Comparison of ENCODE assay signal across 12 cellular contexts in genomic region chr9:104775574-104775936, GRCh38. TPM values are rescaled to one million over a fixed set of nuclear protein-coding genes. Genes with fewer than 3 reads are reported as not detected.
DNase-seq lines count a peak whose midpoint lies in the region; ATAC-seq, FAIRE-seq and TF ChIP-seq lines count a peak whose summit lies in the region.
"Had no signal": no experiment of that assay in that cellular context is flagged by ENCODE, and none has a peak within 500 bp of the region (broad histone marks: within the 10 kb centered on the region; RNA-seq: fewer than 3 reads in every experiment).

No MANE protein-coding gene starts in this region.

- no peaks in the 10 kb centered on the region for H3K27me3 ChIP-seq in psoas muscle (ENCODE audit: insufficient read depth in 3 of 3, low read length in 2 of 3)
- H3K27me3 ChIP-seq: uterus had no signal

- H3K4me1 ChIP-seq in psoas muscle: peaks cover 52% of the 10 kb centered on the region
- H3K4me1 ChIP-seq: uterus had no signal

- peak overlapping the region; percentile 52 for H3K4me3 ChIP-seq in psoas muscle
- H3K4me3 ChIP-seq: uterus had no signal

- TF ChIP-seq CTCF in psoas muscle (IDR thresholded peaks at IDR 0.05): no peak

- H3K27ac ChIP-seq in psoas muscle: peak overlapping the region; percentile 81
- H3K27ac ChIP-seq: uterus had no signal

- ATAC-seq in GM19023 (IDR thresholded peaks at IDR 0.05; ENCODE audit: unreplicated experiment): peak; percentile 63
- peak; percentile 79 for ATAC-seq in HG02610 (IDR thresholded peaks at IDR 0.05; ENCODE audit: unreplicated experiment)
- peak; percentile 66 for ATAC-seq in HG03520 (IDR thresholded peaks at IDR 0.05; ENCODE audit: unreplicated experiment)
- peak; percentile 13 to 28 (median 20) for ATAC-seq in psoas muscle
- ATAC-seq: PC-3 had no signal

- no peaks in the 10 kb centered on the region for H3K9me3 ChIP-seq in psoas muscle
- H3K9me3 ChIP-seq: uterus had no signal

- intact Hi-C loops in psoas muscle (cut with DNase I): no loop called here

- no peak for FAIRE-seq in HTR-8/SVneo (lab: Jason Lieb, UNC)
- FAIRE-seq: astrocyte had no signal

- H3K36me3 ChIP-seq in psoas muscle (ENCODE audit: insufficient read depth in 1 of 2, low read depth in 1 of 2): peaks cover 0 to 25% of the 10 kb centered on the region in 2 donors
- H3K36me3 ChIP-seq: uterus had no signal

- DNase-seq in psoas muscle: no peak
- DNase-seq in NCI-H510A (lab: John Stamatoyannopoulos, UW): no peak
- DNase-seq in HTR-8/SVneo (ENCODE audit: insufficient read length, low spot score): no peak
- DNase-seq in DMS 273 treated with DMSO at 0.1 percent for 48 hours (lab: John Stamatoyannopoulos, UW): no peak
- no peak for DNase-seq in stimulated activated CD4-positive, alpha-beta T cell treated with anti-CD3 and anti-CD28 coated beads, Interleukin-15, amount 100 ng/mL, for 24 hours
- DNase-seq: activated CD4-positive, CD25-positive, alpha-beta regulatory T cell treated with anti-CD3 and anti-CD28 coated beads, Interleukin-2, amount 50 U/mL, for 72 hours; PC-3; uterus had no signal

RNA-seq across cellular contexts. Expression of gene NIPSNAP3B, which starts 11.6 kb away (rescaled TPM):
- total RNA-seq in psoas muscle: 10 to 100 TPM; 15.1 to 20.3 (median 19.1) TPM
- 10 to 100 TPM in 2 of 3 donors, 1 to 10 TPM in 1; 8.6 to 11.1 (median 10.2) TPM for polyA plus RNA-seq in psoas muscle

RNA-seq across cellular contexts. Expression of gene NIPSNAP3A, which starts 28.1 kb away (rescaled TPM):
- total RNA-seq in psoas muscle: 10 to 100 TPM in 2 of 4 donors, 1 to 10 TPM in 2; 4.3 to 19.8 (median 9.7) TPM
- polyA plus RNA-seq in psoas muscle: 1 to 10 TPM; 7.0 to 9.7 (median 9.3) TPM

Comparison
In these comparisons a context has a peak if more than half of its experiments do, and no peak if none do; other contexts are left out.
1. ATAC-seq: peak in every context shown above with its lines; median percentile 79 in HG02610; 66 in HG03520; 63 in GM19023; 20 in psoas muscle.